ENCODE assay signal across 1 cellular context in the genomic region with DNA sequence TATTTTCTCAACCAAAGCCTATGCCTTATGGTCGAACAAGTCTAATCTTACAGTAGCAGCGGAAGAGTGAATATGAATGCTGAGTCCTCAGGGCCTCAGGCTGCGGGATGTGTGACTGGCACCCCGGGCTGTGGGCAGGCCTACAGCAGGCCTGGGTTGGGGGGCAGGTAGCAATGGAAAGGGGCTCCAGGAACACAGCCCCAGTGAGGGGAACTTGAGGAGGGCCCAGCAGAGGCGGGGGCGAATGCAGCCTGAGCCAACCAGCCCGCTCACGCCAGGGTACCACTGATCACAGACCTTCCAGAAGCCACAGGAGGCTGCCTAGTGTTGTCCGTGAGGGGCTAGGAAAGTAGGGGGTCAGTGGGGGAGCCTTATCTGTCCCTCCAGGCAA.
TF ChIP-seq lines count a peak whose summit lies in the region.

No MANE protein-coding gene starts in this region.

TF ChIP-seq in H1, 55 proteins besides CTCF, POLR2A, EP300 and RAD21:
- TF ChIP-seq CBX8 (IDR thresholded peaks at IDR 0.05; ENCODE audit: borderline replicate concordance, low read depth, low read length): no peak
